ENCODE assay signal across 14 cellular contexts in the genomic region with DNA sequence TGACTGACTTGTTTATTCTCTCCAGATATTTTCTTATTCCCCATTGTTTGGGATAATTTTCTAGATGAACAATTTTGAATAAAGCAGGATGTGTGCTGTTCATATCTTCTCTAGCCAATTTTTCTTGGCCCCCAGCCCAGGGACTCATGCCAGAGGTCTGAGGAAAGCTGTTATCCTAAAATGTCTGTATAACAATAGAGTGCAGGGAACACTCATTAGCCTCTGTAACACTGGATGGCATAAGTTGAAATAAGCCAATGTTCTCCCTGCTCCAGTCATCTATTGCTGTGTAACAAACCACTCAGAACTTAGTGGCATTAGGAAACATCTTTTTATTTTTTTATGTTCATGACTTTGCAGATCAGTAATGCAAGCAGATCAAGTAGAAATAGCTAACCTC.
A peak's percentile ranks its signal among the peaks of the same experiment; 100 is the strongest.
DNase-seq lines count a peak whose midpoint lies in the region; ATAC-seq and TF ChIP-seq lines count a peak whose summit lies in the region.
"Had no signal": no experiment of that assay in that cellular context is flagged by ENCODE, and none has a peak within 500 bp of the region (broad histone marks: within the 10 kb centered on the region; RNA-seq: fewer than 3 reads in every experiment).

No MANE protein-coding gene starts in this region.

- no peak overlapping the region for H2AFZ ChIP-seq in GM23338

- H3K9me3 Mint-ChIP-seq in GM23338 = peaks cover 75% of the 10 kb centered on the region

- no peaks in the 10 kb centered on the region for H4K20me1 ChIP-seq in GM23338 (replicated peaks; ENCODE audit: insufficient read depth)

- ATAC-seq in GM18868 (IDR thresholded peaks at IDR 0.05; ENCODE audit: unreplicated experiment) = no peak
- ATAC-seq in GM23338 = no peak
- ATAC-seq in HG03159 (IDR thresholded peaks at IDR 0.05; ENCODE audit: unreplicated experiment) = no peak

- peaks cover 29% of the 10 kb centered on the region for H3K36me3 ChIP-seq in GM23338 (ENCODE audit: insufficient read depth)
- H3K36me3 ChIP-seq: neutrophil had no signal

- peaks cover 2% of the 10 kb centered on the region for H3K27me3 Mint-ChIP-seq in GM23338 (ENCODE audit: insufficient read depth, low read depth, poor library complexity)

- no peaks in the 10 kb centered on the region for H3K4me1 Mint-ChIP-seq in GM23338
- H3K4me1 Mint-ChIP-seq: CD4-positive, CD25-positive, alpha-beta regulatory T cell had no signal

- H3K4me2 ChIP-seq in GM23338 = no peak overlapping the region

- no peaks in the 10 kb centered on the region for H3K79me2 ChIP-seq in GM23338 (replicated peaks; ENCODE audit: insufficient read depth)

- H3K9me2 ChIP-seq in GM23338 (ENCODE audit: insufficient read depth) = no peaks in the 10 kb centered on the region

- DNase-seq in HUDEP-2 (lab: John Stamatoyannopoulos, UW; ENCODE audit: unreplicated experiment in 76 of 76) = peak in 71 of 76 experiments; percentile 5 to 86 (median 62)
- DNase-seq in NCI-H69 (lab: John Stamatoyannopoulos, UW) = peak; percentile 46
- DNase-seq in dermis microvascular lymphatic vessel endothelial cell (ENCODE audit: low read depth in 2 of 2) = peak; percentile 91 to 95
- DNase-seq in mucosa of gallbladder (ENCODE audit: low spot score) = peak; percentile 37
- DNase-seq in GM23338 (ENCODE audit: low spot score) = no peak
- DNase-seq in NCI-H1417 treated with DMSO at 0.1 percent for 48 hours (lab: John Stamatoyannopoulos, UW) = no peak
- DNase-seq: CD4-positive, CD25-positive, alpha-beta regulatory T cell; NCI-H1436 treated with DMSO at 0.1 percent for 48 hours; stimulated activated CD4-positive, alpha-beta T cell treated with anti-CD3 and anti-CD28 coated beads, Interleukin-4, amount 100 ng/mL, for 1 hour had no signal

- no peak overlapping the region for H3K4me3 ChIP-seq in GM23338
- H3K4me3 ChIP-seq: SK-N-MC had no signal

- H3K4me3 Mint-ChIP-seq in GM23338 = no peak overlapping the region
- H3K4me3 Mint-ChIP-seq: activated naive CD8-positive, alpha-beta T cell; CD4-positive, CD25-positive, alpha-beta regulatory T cell had no signal

- H3K4me1 ChIP-seq in GM23338 (ENCODE audit: insufficient read depth) = no peaks in the 10 kb centered on the region

- peaks cover 67% of the 10 kb centered on the region for H3K36me3 Mint-ChIP-seq in GM23338 (ENCODE audit: low read depth)
- H3K36me3 Mint-ChIP-seq: CD4-positive, CD25-positive, alpha-beta regulatory T cell had no signal

- H3K27me3 ChIP-seq in GM23338 (ENCODE audit: insufficient read depth) = no peaks in the 10 kb centered on the region
- H3K27me3 ChIP-seq: neutrophil had no signal

- TF ChIP-seq CTCF in GM23338 (conservative IDR thresholded peaks at IDR 0.05; ENCODE audit: low read depth in 2 of 2) = no peak

- H3K27ac ChIP-seq in GM23338 (ENCODE audit: low read depth) = no peak overlapping the region
- H3K27ac ChIP-seq: neutrophil, SK-N-MC had no signal

- no peak overlapping the region for H3K27ac Mint-ChIP-seq in GM23338
- H3K27ac Mint-ChIP-seq: activated naive CD8-positive, alpha-beta T cell; CD4-positive, CD25-positive, alpha-beta regulatory T cell had no signal

- no peaks in the 10 kb centered on the region for H3F3A ChIP-seq in GM23338 (replicated peaks; ENCODE audit: low read depth)

TF ChIP-seq in GM23338, 12 proteins besides CTCF, POLR2A, EP300 and RAD21 (continues in another document):
- TF ChIP-seq EZH2 (IDR thresholded peaks at IDR 0.05; ENCODE audit: low read depth, unreplicated experiment) = no peak
- no peak for TF ChIP-seq ZNF331 (CRISPR knock-in tag; IDR thresholded peaks at IDR 0.05; ENCODE audit: low read depth)
- TF ChIP-seq CREB1 (CRISPR knock-in tag; IDR thresholded peaks at IDR 0.05; ENCODE audit: low read depth) = no peak
- TF ChIP-seq, protein P1, sequence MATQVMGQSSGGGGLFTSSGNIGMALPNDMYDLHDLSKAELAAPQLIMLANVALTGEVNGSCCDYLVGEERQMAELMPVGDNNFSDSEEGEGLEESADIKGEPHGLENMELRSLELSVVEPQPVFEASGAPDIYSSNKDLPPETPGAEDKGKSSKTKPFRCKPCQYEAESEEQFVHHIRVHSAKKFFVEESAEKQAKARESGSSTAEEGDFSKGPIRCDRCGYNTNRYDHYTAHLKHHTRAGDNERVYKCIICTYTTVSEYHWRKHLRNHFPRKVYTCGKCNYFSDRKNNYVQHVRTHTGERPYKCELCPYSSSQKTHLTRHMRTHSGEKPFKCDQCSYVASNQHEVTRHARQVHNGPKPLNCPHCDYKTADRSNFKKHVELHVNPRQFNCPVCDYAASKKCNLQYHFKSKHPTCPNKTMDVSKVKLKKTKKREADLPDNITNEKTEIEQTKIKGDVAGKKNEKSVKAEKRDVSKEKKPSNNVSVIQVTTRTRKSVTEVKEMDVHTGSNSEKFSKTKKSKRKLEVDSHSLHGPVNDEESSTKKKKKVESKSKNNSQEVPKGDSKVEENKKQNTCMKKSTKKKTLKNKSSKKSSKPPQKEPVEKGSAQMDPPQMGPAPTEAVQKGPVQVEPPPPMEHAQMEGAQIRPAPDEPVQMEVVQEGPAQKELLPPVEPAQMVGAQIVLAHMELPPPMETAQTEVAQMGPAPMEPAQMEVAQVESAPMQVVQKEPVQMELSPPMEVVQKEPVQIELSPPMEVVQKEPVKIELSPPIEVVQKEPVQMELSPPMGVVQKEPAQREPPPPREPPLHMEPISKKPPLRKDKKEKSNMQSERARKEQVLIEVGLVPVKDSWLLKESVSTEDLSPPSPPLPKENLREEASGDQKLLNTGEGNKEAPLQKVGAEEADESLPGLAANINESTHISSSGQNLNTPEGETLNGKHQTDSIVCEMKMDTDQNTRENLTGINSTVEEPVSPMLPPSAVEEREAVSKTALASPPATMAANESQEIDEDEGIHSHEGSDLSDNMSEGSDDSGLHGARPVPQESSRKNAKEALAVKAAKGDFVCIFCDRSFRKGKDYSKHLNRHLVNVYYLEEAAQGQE (IDR thresholded peaks at IDR 0.05; ENCODE audit: unreplicated experiment) = no peak
- TF ChIP-seq ZNF114 (CRISPR knock-in tag; IDR thresholded peaks at IDR 0.05) = no peak
- TF ChIP-seq, protein P2, sequence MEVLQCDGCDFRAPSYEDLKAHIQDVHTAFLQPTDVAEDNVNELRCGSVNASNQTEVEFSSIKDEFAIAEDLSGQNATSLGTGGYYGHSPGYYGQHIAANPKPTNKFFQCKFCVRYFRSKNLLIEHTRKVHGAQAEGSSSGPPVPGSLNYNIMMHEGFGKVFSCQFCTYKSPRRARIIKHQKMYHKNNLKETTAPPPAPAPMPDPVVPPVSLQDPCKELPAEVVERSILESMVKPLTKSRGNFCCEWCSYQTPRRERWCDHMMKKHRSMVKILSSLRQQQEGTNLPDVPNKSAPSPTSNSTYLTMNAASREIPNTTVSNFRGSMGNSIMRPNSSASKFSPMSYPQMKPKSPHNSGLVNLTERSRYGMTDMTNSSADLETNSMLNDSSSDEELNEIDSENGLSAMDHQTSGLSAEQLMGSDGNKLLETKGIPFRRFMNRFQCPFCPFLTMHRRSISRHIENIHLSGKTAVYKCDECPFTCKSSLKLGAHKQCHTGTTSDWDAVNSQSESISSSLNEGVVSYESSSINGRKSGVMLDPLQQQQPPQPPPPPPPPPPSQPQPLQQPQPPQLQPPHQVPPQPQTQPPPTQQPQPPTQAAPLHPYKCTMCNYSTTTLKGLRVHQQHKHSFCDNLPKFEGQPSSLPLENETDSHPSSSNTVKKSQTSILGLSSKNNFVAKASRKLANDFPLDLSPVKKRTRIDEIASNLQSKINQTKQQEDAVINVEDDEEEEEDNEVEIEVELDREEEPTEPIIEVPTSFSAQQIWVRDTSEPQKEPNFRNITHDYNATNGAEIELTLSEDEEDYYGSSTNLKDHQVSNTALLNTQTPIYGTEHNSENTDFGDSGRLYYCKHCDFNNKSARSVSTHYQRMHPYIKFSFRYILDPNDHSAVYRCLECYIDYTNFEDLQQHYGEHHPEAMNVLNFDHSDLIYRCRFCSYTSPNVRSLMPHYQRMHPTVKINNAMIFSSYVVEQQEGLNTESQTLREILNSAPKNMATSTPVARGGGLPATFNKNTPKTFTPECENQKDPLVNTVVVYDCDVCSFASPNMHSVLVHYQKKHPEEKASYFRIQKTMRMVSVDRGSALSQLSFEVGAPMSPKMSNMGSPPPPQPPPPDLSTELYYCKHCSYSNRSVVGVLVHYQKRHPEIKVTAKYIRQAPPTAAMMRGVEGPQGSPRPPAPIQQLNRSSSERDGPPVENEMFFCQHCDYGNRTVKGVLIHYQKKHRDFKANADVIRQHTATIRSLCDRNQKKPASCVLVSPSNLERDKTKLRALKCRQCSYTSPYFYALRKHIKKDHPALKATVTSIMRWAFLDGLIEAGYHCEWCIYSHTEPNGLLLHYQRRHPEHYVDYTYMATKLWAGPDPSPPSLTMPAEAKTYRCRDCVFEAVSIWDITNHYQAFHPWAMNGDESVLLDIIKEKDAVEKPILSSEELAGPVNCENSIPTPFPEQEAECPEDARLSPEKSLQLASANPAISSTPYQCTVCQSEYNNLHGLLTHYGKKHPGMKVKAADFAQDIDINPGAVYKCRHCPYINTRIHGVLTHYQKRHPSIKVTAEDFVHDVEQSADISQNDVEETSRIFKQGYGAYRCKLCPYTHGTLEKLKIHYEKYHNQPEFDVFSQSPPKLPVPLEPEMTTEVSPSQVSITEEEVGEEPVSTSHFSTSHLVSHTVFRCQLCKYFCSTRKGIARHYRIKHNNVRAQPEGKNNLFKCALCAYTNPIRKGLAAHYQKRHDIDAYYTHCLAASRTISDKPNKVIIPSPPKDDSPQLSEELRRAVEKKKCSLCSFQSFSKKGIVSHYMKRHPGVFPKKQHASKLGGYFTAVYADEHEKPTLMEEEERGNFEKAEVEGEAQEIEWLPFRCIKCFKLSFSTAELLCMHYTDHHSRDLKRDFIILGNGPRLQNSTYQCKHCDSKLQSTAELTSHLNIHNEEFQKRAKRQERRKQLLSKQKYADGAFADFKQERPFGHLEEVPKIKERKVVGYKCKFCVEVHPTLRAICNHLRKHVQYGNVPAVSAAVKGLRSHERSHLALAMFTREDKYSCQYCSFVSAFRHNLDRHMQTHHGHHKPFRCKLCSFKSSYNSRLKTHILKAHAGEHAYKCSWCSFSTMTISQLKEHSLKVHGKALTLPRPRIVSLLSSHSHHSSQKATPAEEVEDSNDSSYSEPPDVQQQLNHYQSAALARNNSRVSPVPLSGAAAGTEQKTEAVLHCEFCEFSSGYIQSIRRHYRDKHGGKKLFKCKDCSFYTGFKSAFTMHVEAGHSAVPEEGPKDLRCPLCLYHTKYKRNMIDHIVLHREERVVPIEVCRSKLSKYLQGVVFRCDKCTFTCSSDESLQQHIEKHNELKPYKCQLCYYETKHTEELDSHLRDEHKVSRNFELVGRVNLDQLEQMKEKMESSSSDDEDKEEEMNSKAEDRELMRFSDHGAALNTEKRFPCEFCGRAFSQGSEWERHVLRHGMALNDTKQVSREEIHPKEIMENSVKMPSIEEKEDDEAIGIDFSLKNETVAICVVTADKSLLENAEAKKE (CRISPR knock-in tag; IDR thresholded peaks at IDR 0.05) = no peak
- TF ChIP-seq EZH2phosphoT487 (IDR thresholded peaks at IDR 0.05; ENCODE audit: unreplicated experiment) = no peak
- TF ChIP-seq NANOG (IDR thresholded peaks at IDR 0.05; ENCODE audit: borderline replicate concordance) = no peak
- TF ChIP-seq JUNB (IDR thresholded peaks at IDR 0.05; ENCODE audit: unreplicated experiment) = no peak
- no peak for TF ChIP-seq POLR2AphosphoS5 (IDR thresholded peaks at IDR 0.05; ENCODE audit: low read depth)
- TF ChIP-seq STAT1 (IDR thresholded peaks at IDR 0.05; ENCODE audit: unreplicated experiment) = no peak

Comparison
In these comparisons a context has a peak if more than half of its experiments do, and no peak if none do; other contexts are left out.
1. DNase-seq: peak in HUDEP-2 (71 of 76), NCI-H69 (single experiment), dermis microvascular lymphatic vessel endothelial cell (2 of 2) and mucosa of gallbladder (single experiment); none in GM23338 (single experiment) and NCI-H1417 treated with DMSO at 0.1 percent for 48 hours (single experiment).